In genomic region chrX:47216393-47216925, GRCh38 we compare ENCODE assay signal across 8 cellular contexts. TPM values are rescaled to one million over a fixed set of nuclear protein-coding genes. Genes with fewer than 3 reads are reported as not detected.
DNase-seq lines count a peak whose midpoint lies in the region; FAIRE-seq and TF ChIP-seq lines count a peak whose summit lies in the region.

No MANE protein-coding gene starts in this region.

- H3K36me3 ChIP-seq in Peyer's patch, result peaks cover 0 to 43% (median 0%) of the 10 kb centered on the region in 3 donors
- peaks cover 10 to 33% of the 10 kb centered on the region in 2 experiments for H3K36me3 ChIP-seq in endothelial cell of umbilical vein (ENCODE audit: control insufficient read depth in 2 of 2, extremely low read depth in 1 of 2, insufficient read depth in 2 of 2, low read length in 2 of 2)

- H3K4me3 ChIP-seq in Peyer's patch, result no peak overlapping the region
- no peak overlapping the region for H3K4me3 ChIP-seq in endothelial cell of umbilical vein (replicated peaks in 1 of 3; ENCODE audit: insufficient read depth in 1 of 3, low read depth in 1 of 3, low read length in 3 of 3)

- TF ChIP-seq POLR2A in Peyer's patch (IDR thresholded peaks at IDR 0.05), result no peak
- no peak for TF ChIP-seq POLR2A in endothelial cell of umbilical vein (IDR thresholded peaks at IDR 0.05; ENCODE audit: low read depth, low read length)

- H3K4me2 ChIP-seq in endothelial cell of umbilical vein (ENCODE audit: insufficient read depth, low read length), result peak overlapping the region; percentile 9

- CTCF ChIA-PET in endothelial cell of umbilical vein (lab: Charles Lee), result interaction anchor here (1.0 to 2.0 kb wide), 2 partner anchors 168 to 307 kb away, joined by 3 to 13 read pairs; no protein-coding TSS in a partner anchor

- no peaks in the 10 kb centered on the region for H3K27me3 ChIP-seq in Peyer's patch
- H3K27me3 ChIP-seq in endothelial cell of umbilical vein (ENCODE audit: control insufficient read depth in 2 of 2, insufficient read depth in 2 of 2, low read length in 2 of 2), result no peaks in the 10 kb centered on the region

- DNase-seq in D341Med (ENCODE audit: low spot score) (peak; percentile 48), Peyer's patch (no peak), endothelial cell of umbilical vein (ENCODE audit: low read depth, low spot score) (no peak), posterior vena cava (ENCODE audit: low spot score) (peak; percentile 42), T-helper 9 cell (no peak), middle frontal gyrus (ENCODE audit: extremely low spot score, low spot score) (no peak), frontal cortex (ENCODE audit: low spot score in 2 of 2) (no peak), KG1 (lab: John Stamatoyannopoulos, UW) (no peak)

- H3K4me1 ChIP-seq in Peyer's patch (peaks cover 0 to 11% (median 4%) of the 10 kb centered on the region in 4 donors), endothelial cell of umbilical vein (ENCODE audit: control insufficient read depth, extremely low read depth, insufficient read depth, low read length) (peaks cover 13% of the 10 kb centered on the region)

- no TSS peak for BruUV-seq in endothelial cell of umbilical vein (replicated peaks; lab: Mats Ljungman, UMichigan)

- intact Hi-C loops in endothelial cell of umbilical vein (cut with micrococcal nuclease), result loop anchor here (5.0 kb wide), 3 partner anchors 146 to 306 kb away; partner anchors contain the start of gene ZNF41
- intact Hi-C loops in posterior vena cava (cut with DNase I), result no loop called here

- dilution Hi-C loops in endothelial cell of umbilical vein (cut with MboI; ENCODE audit: extremely low pct_ligation_motif_present, low sequenced_read_pairs), result no loop called here

- no peaks in the 10 kb centered on the region for H4K20me1 ChIP-seq in endothelial cell of umbilical vein (replicated peaks; ENCODE audit: control insufficient read depth, extremely low read depth, insufficient read depth, low read length)

- POLR2A ChIA-PET in endothelial cell of umbilical vein (lab: Charles Lee), result no interaction called here

- H3K79me2 ChIP-seq in endothelial cell of umbilical vein (ENCODE audit: control insufficient read depth, insufficient read depth, low read length), result peaks cover 29% of the 10 kb centered on the region

- no peaks in the 10 kb centered on the region for H3K9me3 ChIP-seq in Peyer's patch
- H3K9me3 ChIP-seq in endothelial cell of umbilical vein (replicated peaks; ENCODE audit: control insufficient read depth, insufficient read depth, low read length), result no peaks in the 10 kb centered on the region

- no peak overlapping the region for H3K9ac ChIP-seq in endothelial cell of umbilical vein (replicated peaks; ENCODE audit: extremely low read depth, insufficient read depth, low read length)

- peak overlapping the region; percentile 75 to 97 (median 92) for H3K27ac ChIP-seq in Peyer's patch
- H3K27ac ChIP-seq in endothelial cell of umbilical vein (ENCODE audit: insufficient read depth, low read depth, low read length), result peak overlapping the region; percentile 91

- TF ChIP-seq CTCF in Peyer's patch (IDR thresholded peaks at IDR 0.05), result no peak
- TF ChIP-seq CTCF in endothelial cell of umbilical vein (IDR thresholded peaks at IDR 0.05; ENCODE audit: extremely low read depth in 1 of 2, insufficient read depth in 1 of 2, low read depth in 1 of 2, low read length in 2 of 2), result no peak

- FAIRE-seq in endothelial cell of umbilical vein (lab: Jason Lieb, UNC) (no peak), frontal cortex (lab: Jason Lieb, UNC) (no peak)

- no peak overlapping the region for H2AFZ ChIP-seq in endothelial cell of umbilical vein (ENCODE audit: low read depth, low read length)

- no peaks in the 10 kb centered on the region for H3K9me1 ChIP-seq in endothelial cell of umbilical vein (replicated peaks; ENCODE audit: control insufficient read depth, extremely low read depth, insufficient read depth, low read length)

TF ChIP-seq in endothelial cell of umbilical vein, 7 proteins besides CTCF, POLR2A, EP300 and RAD21:
- TF ChIP-seq FOS (IDR thresholded peaks at IDR 0.05; ENCODE audit: borderline replicate concordance, insufficient read depth, low read length) (no peak), EZH2 (IDR thresholded peaks at IDR 0.05; ENCODE audit: borderline replicate concordance, low read depth, low read length, severe bottlenecking) (no peak), GATA2 (IDR thresholded peaks at IDR 0.05; ENCODE audit: insufficient read depth, insufficient read length, low read depth, low read length) (no peak), MAX (IDR thresholded peaks at IDR 0.05; ENCODE audit: insufficient read depth, insufficient read length) (no peak), POLR2AphosphoS5 (IDR thresholded peaks at IDR 0.05; ENCODE audit: insufficient read depth, low read depth, low read length) (no peak), JUN (IDR thresholded peaks at IDR 0.05; ENCODE audit: borderline replicate concordance, insufficient read depth, insufficient read length, low read depth) (no peak), MYC (IDR thresholded peaks at IDR 0.05; ENCODE audit: low read depth, low read length) (no peak)
TF ChIP-seq in endothelial cell of umbilical vein: peak in this region for 0.

RNA-seq across cellular contexts. Expression of gene CDK16, which starts 2.0 kb away (rescaled TPM):
- total RNA-seq in Peyer's patch (100 to 1,000 TPM; 118 to 188 (median 154) TPM), endothelial cell of umbilical vein (99.2 and 99.9 TPM in 2 replicates), posterior vena cava (10 to 100 TPM; 53.5 to 55.3 TPM), frontal cortex (66.4 TPM)
- polyA plus RNA-seq in endothelial cell of umbilical vein, result 149 and 182 TPM in 2 replicates
- 128 and 143 TPM in 2 replicates for polyA plus RNA-seq in endothelial cell of umbilical vein (2011; cell fraction: cytosol; rRNA removed)
- 239 and 246 TPM in 2 replicates for polyA plus RNA-seq in endothelial cell of umbilical vein (2011; cell fraction: nucleus; rRNA removed)
- 91.7 and 92.9 TPM in 2 replicates for polyA plus RNA-seq in endothelial cell of umbilical vein (2012)
- polyA minus RNA-seq in endothelial cell of umbilical vein, result 130 and 154 TPM in 2 replicates
- polyA minus RNA-seq in endothelial cell of umbilical vein (2011; cell fraction: cytosol; rRNA and poly(A)+ RNA removed), result 229 TPM
- polyA minus RNA-seq in endothelial cell of umbilical vein (2011; cell fraction: nucleus; rRNA and poly(A)+ RNA removed), result 47.6 and 54.2 TPM in 2 replicates

RNA-seq across cellular contexts. Expression of gene USP11, which starts 16.4 kb away (rescaled TPM):
- 10 to 100 TPM; 19.8 to 66.8 (median 27.3) TPM for total RNA-seq in Peyer's patch
- 34.7 and 36.4 TPM in 2 replicates for total RNA-seq in endothelial cell of umbilical vein
- 20.7 and 24.0 TPM in 2 replicates for polyA plus RNA-seq in endothelial cell of umbilical vein
- 13.9 and 15.0 TPM in 2 replicates for polyA plus RNA-seq in endothelial cell of umbilical vein (2011; cell fraction: cytosol; rRNA removed)
- polyA plus RNA-seq in endothelial cell of umbilical vein (2011; cell fraction: nucleus; rRNA removed), result 75.1 and 84.3 TPM in 2 replicates
- polyA plus RNA-seq in endothelial cell of umbilical vein (2012), result 36.6 and 41.4 TPM in 2 replicates
- 55.1 and 65.1 TPM in 2 replicates for polyA minus RNA-seq in endothelial cell of umbilical vein
- polyA minus RNA-seq in endothelial cell of umbilical vein (2011; cell fraction: cytosol; rRNA and poly(A)+ RNA removed), result 58.6 TPM
- polyA minus RNA-seq in endothelial cell of umbilical vein (2011; cell fraction: nucleus; rRNA and poly(A)+ RNA removed), result 34.4 and 43.3 TPM in 2 replicates
- 10 to 100 TPM; 50.2 to 61.6 TPM for total RNA-seq in posterior vena cava
- total RNA-seq in frontal cortex, result 181 TPM

RNA-seq across cellular contexts. Expression of gene UBA1, which starts 22.8 kb away (rescaled TPM):
- total RNA-seq in Peyer's patch, result 100 to 1,000 TPM; 114 to 203 (median 146) TPM
- total RNA-seq in endothelial cell of umbilical vein, result 236 and 237 TPM in 2 replicates
- polyA plus RNA-seq in endothelial cell of umbilical vein, result 297 and 332 TPM in 2 replicates
- polyA plus RNA-seq in endothelial cell of umbilical vein (2011; cell fraction: cytosol; rRNA removed), result 210 and 248 TPM in 2 replicates
- polyA plus RNA-seq in endothelial cell of umbilical vein (2011; cell fraction: nucleus; rRNA removed), result 286 and 313 TPM in 2 replicates
- polyA plus RNA-seq in endothelial cell of umbilical vein (2012), result 238 and 242 TPM in 2 replicates
- polyA minus RNA-seq in endothelial cell of umbilical vein, result 304 and 332 TPM in 2 replicates
- polyA minus RNA-seq in endothelial cell of umbilical vein (2011; cell fraction: cytosol; rRNA and poly(A)+ RNA removed), result 209 TPM
- polyA minus RNA-seq in endothelial cell of umbilical vein (2011; cell fraction: nucleus; rRNA and poly(A)+ RNA removed), result 90.1 and 104 TPM in 2 replicates
- total RNA-seq in posterior vena cava, result 100 to 1,000 TPM; 151 to 179 TPM
- total RNA-seq in frontal cortex, result 122 TPM

Comparison
In these comparisons a context has a peak if more than half of its experiments do, and no peak if none do; other contexts are left out.
1. DNase-seq: peak in D341Med (single experiment) and posterior vena cava (single experiment); none in Peyer's patch (0 of 3), endothelial cell of umbilical vein (single experiment), T-helper 9 cell (single experiment), middle frontal gyrus (single experiment), frontal cortex (0 of 2) and KG1 (single experiment).